In the genomic region with DNA sequence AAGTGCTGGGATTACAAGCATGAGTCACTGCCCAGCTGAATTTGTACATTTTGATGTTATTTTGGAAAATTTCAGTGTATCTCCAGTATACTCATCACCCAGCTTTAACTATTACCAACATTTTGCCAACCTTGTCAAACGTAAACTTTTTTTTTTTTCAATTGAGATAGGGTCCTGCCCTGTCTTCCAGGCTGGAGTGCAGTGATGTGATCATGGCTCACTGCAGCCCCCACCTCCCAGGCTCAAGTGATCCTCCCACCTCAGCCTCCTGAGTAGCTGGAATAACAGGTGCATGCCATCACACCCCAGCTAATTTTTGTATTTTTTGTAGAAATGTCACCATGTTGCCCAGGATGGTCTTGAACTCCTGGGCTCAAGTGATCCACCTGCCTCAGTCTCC, we compare ENCODE assay signal across 29 cellular contexts.
"Had no signal": no experiment of that assay in that cellular context is flagged by ENCODE, and none has a peak within 500 bp of the region (broad histone marks: within the 10 kb centered on the region; RNA-seq: fewer than 3 reads in every experiment).

No MANE protein-coding gene starts in this region.

- H3K27ac Mint-ChIP-seq: activated B cell treated with CpG ODN at 0.5 μM for 24 hours; activated CD8-positive, alpha-beta T cell treated with anti-CD3 and anti-CD28 coated beads for 36 hours; activated naive CD4-positive, alpha-beta T cell treated with anti-CD3 and anti-CD28 coated beads, Interleukin-2, amount 10 ng/mL, durations not matched to agents 7 days and 5 days; activated naive CD8-positive, alpha-beta T cell treated with anti-CD3 and anti-CD28 coated beads, Interleukin-2, amount 10 ng/mL, durations not matched to agents 7 days and 5 days; endodermal cell; T-helper 2 cell treated with Interferon-gamma antibody and Interleukin-4, amounts not matched to agents 5 μg/mL and 100 μg/mL, for 36 hours had no signal

- H3K4me3 Mint-ChIP-seq: activated B cell treated with CpG ODN at 0.5 μM for 24 hours; activated CD8-positive, alpha-beta T cell treated with anti-CD3 and anti-CD28 coated beads for 36 hours; activated naive CD4-positive, alpha-beta T cell treated with anti-CD3 and anti-CD28 coated beads, Interleukin-2, amount 10 ng/mL, durations not matched to agents 7 days and 5 days; activated naive CD8-positive, alpha-beta T cell treated with anti-CD3 and anti-CD28 coated beads, Interleukin-2, amount 10 ng/mL, durations not matched to agents 7 days and 5 days; activated T-cell treated with anti-CD3 and anti-CD28 coated beads, Interleukin-2, amount 50 U/mL, for 72 hours; brain; endodermal cell; T-helper 2 cell treated with Interferon-gamma antibody and Interleukin-4, amounts not matched to agents 5 μg/mL and 100 μg/mL, for 36 hours had no signal

- H3K27ac ChIP-seq: ascending aorta, breast epithelium, cardiac muscle cell, colonic mucosa, WERI-Rb-1 had no signal

- ATAC-seq: activated CD4-positive, CD25-positive, alpha-beta regulatory T cell treated with anti-CD3 and anti-CD28 coated beads, Interleukin-2, amount 50 U/mL, for 24 hours; activated CD8-positive, alpha-beta T cell treated with anti-CD3 and anti-CD28 coated beads for 36 hours; activated T-cell treated with anti-CD3 and anti-CD28 coated beads, Interleukin-2, amount 50 U/mL, for 72 hours; esophagus mucosa had no signal

- H3K27me3 Mint-ChIP-seq: activated B cell treated with CpG ODN at 0.5 μM for 24 hours; activated CD8-positive, alpha-beta T cell treated with anti-CD3 and anti-CD28 coated beads for 36 hours; activated naive CD4-positive, alpha-beta T cell treated with anti-CD3 and anti-CD28 coated beads, Interleukin-2, amount 10 ng/mL, durations not matched to agents 7 days and 5 days; activated naive CD8-positive, alpha-beta T cell treated with anti-CD3 and anti-CD28 coated beads, Interleukin-2, amount 10 ng/mL, durations not matched to agents 7 days and 5 days; brain had no signal

- H3K4me1 ChIP-seq: ascending aorta, breast epithelium, colonic mucosa had no signal

- H3K27me3 ChIP-seq: ascending aorta, breast epithelium, cardiac muscle cell, colonic mucosa had no signal

- DNase-seq: activated B cell treated with CpG ODN at 0.5 μM for 24 hours; activated CD4-positive, alpha-beta T cell treated with anti-CD3 and anti-CD28 coated beads for 48 hours; activated CD4-positive, alpha-beta T cell treated with anti-CD3 and anti-CD28 coated beads, Interleukin-2, amount 50 U/mL, for 1 hour; activated CD4-positive, alpha-beta T cell treated with anti-CD3 and anti-CD28 coated beads, Interleukin-2, amount 50 U/mL, for 48 hours; activated CD8-positive, alpha-beta memory T cell treated with anti-CD3 and anti-CD28 coated beads for 24 hours; activated CD8-positive, alpha-beta T cell treated with anti-CD3 and anti-CD28 coated beads for 36 hours; activated gamma-delta T cell; activated naive CD4-positive, alpha-beta T cell; activated naive CD4-positive, alpha-beta T cell treated with anti-CD3 and anti-CD28 coated beads, Interleukin-2, amount 10 ng/mL, durations not matched to agents 7 days and 5 days; activated naive CD8-positive, alpha-beta T cell treated with anti-CD3 and anti-CD28 coated beads, Interleukin-2, amount 10 ng/mL, durations not matched to agents 7 days and 5 days; activated T-cell treated with anti-CD3 and anti-CD28 coated beads, Interleukin-2, amount 50 U/mL, for 72 hours; central memory CD4-positive, alpha-beta T cell; cerebellar nuclear complex; colonic mucosa; effector CD8-positive, alpha-beta T cell; endodermal cell; foreskin fibroblast; head of caudate nucleus; hippocampal formation; T1000; WERI-Rb-1 had no signal

- H3K9me3 Mint-ChIP-seq: activated B cell treated with CpG ODN at 0.5 μM for 24 hours; activated CD8-positive, alpha-beta T cell treated with anti-CD3 and anti-CD28 coated beads for 36 hours; activated naive CD4-positive, alpha-beta T cell treated with anti-CD3 and anti-CD28 coated beads, Interleukin-2, amount 10 ng/mL, durations not matched to agents 7 days and 5 days; activated naive CD4-positive, alpha-beta T cell treated with anti-CD3 and anti-CD28 coated beads, Interleukin-2, amount 50 U/mL, for 72 hours; activated naive CD8-positive, alpha-beta T cell treated with anti-CD3 and anti-CD28 coated beads, Interleukin-2, amount 10 ng/mL, durations not matched to agents 7 days and 5 days; activated T-cell treated with anti-CD3 and anti-CD28 coated beads, Interleukin-2, amount 50 U/mL, for 72 hours; brain; endodermal cell; T-helper 2 cell treated with Interferon-gamma antibody and Interleukin-4, amounts not matched to agents 5 μg/mL and 100 μg/mL, for 36 hours had no signal

- H3K4me3 ChIP-seq: ascending aorta, breast epithelium, cardiac muscle cell, colonic mucosa had no signal

- H3K9me3 ChIP-seq: ascending aorta, breast epithelium, colonic mucosa had no signal

- H3K4me1 Mint-ChIP-seq: activated B cell treated with CpG ODN at 0.5 μM for 24 hours had no signal
